31 cellular contexts compared by ENCODE assay signal in genomic region chr19:40947573-40947972, GRCh38. TPM values are rescaled to one million over a fixed set of nuclear protein-coding genes. Genes with fewer than 3 reads are reported as not detected.
"Had no signal": no experiment of that assay in that cellular context is flagged by ENCODE, and none has a peak within 500 bp of the region (broad histone marks: within the 10 kb centered on the region; RNA-seq: fewer than 3 reads in every experiment).

No MANE protein-coding gene starts in this region.

- H3K4me1 ChIP-seq: neural progenitor cell, pancreas, prostate gland, spleen, suprapubic skin, testis, tibial artery, transverse colon, upper lobe of right lung, uterus had no signal

- ATAC-seq: naive thymus-derived CD4-positive, alpha-beta T cell; natural killer cell; pancreas; right cardiac atrium; sciatic nerve; stimulated activated memory B cell treated with anti-CD40 and anti-IgM and Interleukin-4, amounts not matched to agents 10 μg/mL and 1 μg/mL and 100 μg/mL, for 72 hours; stimulated activated naive CD8-positive, alpha-beta T cell treated with anti-CD3 and anti-CD28 coated beads, Interleukin-15, amount 100 ng/mL, for 72 hours; stimulated activated naive CD8-positive, alpha-beta T cell treated with anti-CD3 and anti-CD28 coated beads, Interleukin-15, Interleukin-2, amounts not matched to agents 100 U/mL and 50 U/mL, for 24 hours; upper lobe of right lung had no signal

- H3K4me3 ChIP-seq: neural progenitor cell, pancreas, prostate gland, skin epidermis, smooth muscle cell, spleen, suprapubic skin, testis, tibial artery, transverse colon, upper lobe of right lung, uterus had no signal

- H3K4me2 ChIP-seq: neural progenitor cell, smooth muscle cell had no signal

- H3K27ac ChIP-seq: neural progenitor cell, pancreas, prostate gland, spleen, suprapubic skin, testis, tibial artery, transverse colon, upper lobe of right lung, uterus had no signal

- H3K27me3 ChIP-seq: neural progenitor cell, suprapubic skin, testis, uterus had no signal

- FAIRE-seq: pancreas had no signal

- H3K9me3 ChIP-seq: pancreas, prostate gland, suprapubic skin, testis, tibial artery, upper lobe of right lung, uterus had no signal

- H3K36me3 ChIP-seq: neural progenitor cell, pancreas, prostate gland, spleen, suprapubic skin, tibial artery, transverse colon, uterus had no signal

- DNase-seq: naive thymus-derived CD4-positive, alpha-beta T cell; natural killer cell; occipital lobe; pancreas; right cardiac atrium; spleen; stimulated activated CD4-positive, alpha-beta T cell treated with anti-CD3 and anti-CD28 coated beads, Interleukin-12 subunit alpha, Interleukin-12 subunit beta, amount 100 ng/mL, for 4 hours; stimulated activated CD4-positive, alpha-beta T cell treated with anti-CD3 and anti-CD28 coated beads, Interleukin-1b, Interleukin-23, amount 100 ng/mL, for 48 hours; stimulated activated CD4-positive, alpha-beta T cell treated with anti-CD3 and anti-CD28 coated beads, Interleukin-4, amount 100 ng/mL, for 1 hour; stimulated activated CD4-positive, alpha-beta T cell treated with anti-CD3 and anti-CD28 coated beads, Interleukin-4, amount 100 ng/mL, for 4 hours; stimulated activated CD8-positive, alpha-beta memory T cell treated with anti-CD3 and anti-CD28 coated beads, Interleukin-4, amount 100 ng/mL, for 48 hours; stimulated activated naive CD4-positive, alpha-beta T cell; stimulated activated naive CD8-positive, alpha-beta T cell treated with anti-CD3 and anti-CD28 coated beads, Interleukin-15, amount 100 ng/mL, for 72 hours; stimulated activated naive CD8-positive, alpha-beta T cell treated with anti-CD3 and anti-CD28 coated beads, Interleukin-15, Interleukin-2, amounts not matched to agents 100 U/mL and 50 U/mL, for 24 hours; substantia nigra; testis; tibial artery; transverse colon; upper lobe of right lung; uterus had no signal

RNA-seq across cellular contexts. Expression of gene CYP2B6, which starts 43.5 kb away (rescaled TPM):
- total RNA-seq: naive thymus-derived CD4-positive, alpha-beta T cell; natural killer cell; occipital lobe; osteoblast; posterior vena cava; prostate gland; right cardiac atrium; sciatic nerve; smooth muscle cell; spleen; urinary bladder; uterus had no signal
- polyA plus RNA-seq: naive thymus-derived CD4-positive, alpha-beta T cell; neural cell; right cardiac atrium; smooth muscle cell; spleen had no signal
